Comparison of ENCODE assay signal across 8 cellular contexts in the genomic region with DNA sequence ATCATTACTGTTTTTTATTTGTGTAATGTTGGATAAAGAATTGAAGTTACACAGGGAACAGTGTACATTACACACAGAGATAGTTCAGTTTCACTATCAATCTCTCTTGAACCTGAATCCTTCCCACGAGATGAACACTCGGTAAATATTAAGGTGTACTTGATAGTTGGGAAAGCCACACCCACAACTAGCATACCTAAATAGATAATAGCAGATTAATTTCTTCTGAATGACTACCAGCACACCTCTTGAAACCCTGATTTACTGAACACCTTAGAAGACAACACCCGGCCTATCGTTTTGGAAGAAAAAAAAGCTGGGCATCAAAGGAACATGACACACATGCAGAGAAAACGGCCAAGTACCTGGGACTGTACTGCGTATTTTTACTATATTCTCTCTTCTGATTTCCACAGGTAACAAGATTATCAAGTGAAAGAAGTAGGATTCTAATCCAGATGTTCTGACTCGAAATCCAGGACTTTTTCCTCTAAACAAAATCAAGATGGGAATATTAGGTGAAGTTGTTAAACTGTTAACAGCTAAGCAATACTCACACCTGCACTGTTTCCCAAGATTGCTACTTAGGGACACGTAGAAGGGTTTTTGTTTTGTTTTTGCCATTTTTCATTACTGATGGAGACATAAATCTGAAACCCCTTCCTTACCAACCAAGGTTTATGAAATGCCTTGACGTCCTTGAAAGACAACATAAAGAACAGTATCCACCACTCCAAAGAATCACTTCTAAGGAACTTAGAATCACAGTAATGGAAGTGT. TPM values are rescaled to one million over a fixed set of nuclear protein-coding genes. Genes with fewer than 3 reads are reported as not detected.
DNase-seq lines count a peak whose midpoint lies in the region; ATAC-seq, FAIRE-seq and TF ChIP-seq lines count a peak whose summit lies in the region.

No MANE protein-coding gene starts in this region.

- intact Hi-C loops in prostate gland (cut with DNase I): loop anchor here (10.0 kb wide), 1 partner anchor 232 kb away; the partner anchor contains the start of gene AFAP1L2

- DNase-seq in GM19239 (ENCODE audit: insufficient read length, low spot score): no peak
- peak in 1 of 2 experiments; percentile 2 for DNase-seq in SJSA1 (ENCODE audit: low read depth in 1 of 2, low spot score in 2 of 2)
- no peak for DNase-seq in fibroblast of mammary gland (ENCODE audit: low read depth)
- DNase-seq in prostate gland (ENCODE audit: low spot score): peak; percentile 21
- DNase-seq in amygdala (lab: John Stamatoyannopoulos, UW): no peak
- DNase-seq in foreskin melanocyte: no peak

- H3K27me3 ChIP-seq in SJSA1 (replicated peaks) (peaks cover 6% of the 10 kb centered on the region; the same call in 1 of the 2 replicates), prostate gland (replicated peaks; ENCODE audit: insufficient read depth) (no peaks in the 10 kb centered on the region)

- TF ChIP-seq CTCF in fibroblast of mammary gland (conservative IDR thresholded peaks at IDR 0.05; ENCODE audit: control insufficient read depth, insufficient read depth, low read depth, low read length): no peak
- no peak for TF ChIP-seq CTCF in prostate gland (IDR thresholded peaks at IDR 0.05)

- H3K27ac ChIP-seq in SJSA1 (peak overlapping the region; percentile 64; the same call in 1 of the 2 replicates), prostate gland (peak overlapping the region; percentile 96 to 99)

- H3K4me1 ChIP-seq in SJSA1 (replicated peaks) (peaks cover 17% of the 10 kb centered on the region), prostate gland (replicated peaks) (peaks cover 5% of the 10 kb centered on the region)

- H3K4me3 ChIP-seq in SJSA1 (peak overlapping the region; percentile 85), fibroblast of mammary gland (ENCODE audit: control insufficient read depth, low read depth, low read length) (peak overlapping the region; percentile 98), prostate gland (peak overlapping the region; percentile 87 to 99)

- 8% methylated on average over 9 of the region's 9 CpGs for WGBS in prostate gland

- ATAC-seq in esophagus mucosa (no peak), GM19351 (IDR thresholded peaks at IDR 0.05; ENCODE audit: unreplicated experiment) (no peak)

- H3K36me3 ChIP-seq in SJSA1: peaks cover 5% of the 10 kb centered on the region
- H3K36me3 ChIP-seq in prostate gland: no peaks in the 10 kb centered on the region

- H3K9me3 ChIP-seq in SJSA1 (replicated peaks): 0 out of 2 replicates have a peak, but pooled peaks cover 2% of the 10 kb centered on the region
- H3K9me3 ChIP-seq in prostate gland: no peaks in the 10 kb centered on the region

- TF ChIP-seq POLR2A in prostate gland (IDR thresholded peaks at IDR 0.05): no peak

- peak; percentile 66 for FAIRE-seq in GM19239 (lab: Jason Lieb, UNC)

RNA-seq across cellular contexts. Expression of gene CCDC186, which starts 1.0 kb away (rescaled TPM):
- total RNA-seq in SJSA1 (2014; rRNA removed; shearing (Covaris generic)): 7.7 and 11.9 TPM in 2 replicates
- total RNA-seq in prostate gland: 10 to 100 TPM; 22.6 to 40.4 TPM
- 19.7 TPM for total RNA-seq in esophagus mucosa

RNA-seq across cellular contexts. Expression of gene TDRD1, which starts 6.2 kb away (rescaled TPM):
- not detected in 2 replicates for total RNA-seq in SJSA1 (2014; rRNA removed; shearing (Covaris generic))
- total RNA-seq in prostate gland: 10 to 100 TPM in 1 of 2 donors, not detected in 1; 16.0 TPM
- not detected for total RNA-seq in esophagus mucosa
